In genomic region chr17:80945736-80946135, GRCh38 we compare ENCODE assay signal across 19 cellular contexts.
"Had no signal": no experiment of that assay in that cellular context is flagged by ENCODE, and none has a peak within 500 bp of the region (broad histone marks: within the 10 kb centered on the region; RNA-seq: fewer than 3 reads in every experiment).

No MANE protein-coding gene starts in this region.

- H3K9me3 ChIP-seq: adrenal gland, gastroesophageal sphincter, mucosa of descending colon, pancreas, suprapubic skin had no signal

- FAIRE-seq: pancreas had no signal

- H3K27me3 ChIP-seq: adrenal gland, gastroesophageal sphincter, pancreas, suprapubic skin had no signal

- H3K9me3 Mint-ChIP-seq: activated naive CD4-positive, alpha-beta T cell treated with anti-CD3 and anti-CD28 coated beads for 36 hours; activated T-cell treated with anti-CD3 and anti-CD28 coated beads, Interleukin-2, amount 50 U/mL, for 4 hours; effector memory CD8-positive, alpha-beta T cell had no signal

- H3K27me3 Mint-ChIP-seq: activated CD8-positive, alpha-beta memory T cell treated with anti-CD3 and anti-CD28 coated beads, Interleukin-2, amount 10 ng/mL, durations not matched to agents 7 days and 5 days; effector memory CD8-positive, alpha-beta T cell; stimulated activated naive B cell treated with anti-CD40 and anti-IgM and Interleukin-4, amounts not matched to agents 10 μg/mL and 1 μg/mL and 100 μg/mL, for 72 hours had no signal

- H3K27ac Mint-ChIP-seq: activated CD8-positive, alpha-beta memory T cell treated with anti-CD3 and anti-CD28 coated beads, Interleukin-2, amount 10 ng/mL, durations not matched to agents 7 days and 5 days; activated naive CD4-positive, alpha-beta T cell treated with anti-CD3 and anti-CD28 coated beads for 36 hours; stimulated activated naive B cell treated with anti-CD40 and anti-IgM and Interleukin-4, amounts not matched to agents 10 μg/mL and 1 μg/mL and 100 μg/mL, for 72 hours had no signal

- ATAC-seq: activated CD8-positive, alpha-beta memory T cell treated with anti-CD3 and anti-CD28 coated beads, Interleukin-2, amount 10 ng/mL, durations not matched to agents 7 days and 5 days; activated T-cell treated with anti-CD3 and anti-CD28 coated beads, Interleukin-2, amount 50 U/mL, for 4 hours; effector memory CD8-positive, alpha-beta T cell; gastroesophageal sphincter; mucosa of descending colon; pancreas; stimulated activated naive B cell treated with anti-CD40 and anti-IgM and Interleukin-4, amounts not matched to agents 10 μg/mL and 1 μg/mL and 100 μg/mL, for 72 hours had no signal

- H3K4me1 ChIP-seq: pancreas had no signal

- H3K4me3 ChIP-seq: adrenal gland, gastroesophageal sphincter, mucosa of descending colon, pancreas, smooth muscle cell, suprapubic skin had no signal

- H3K4me3 Mint-ChIP-seq: activated CD8-positive, alpha-beta memory T cell treated with anti-CD3 and anti-CD28 coated beads, Interleukin-2, amount 10 ng/mL, durations not matched to agents 7 days and 5 days; activated naive CD4-positive, alpha-beta T cell treated with anti-CD3 and anti-CD28 coated beads for 36 hours; activated T-cell treated with anti-CD3 and anti-CD28 coated beads, Interleukin-2, amount 50 U/mL, for 4 hours; effector memory CD8-positive, alpha-beta T cell; stimulated activated naive B cell treated with anti-CD40 and anti-IgM and Interleukin-4, amounts not matched to agents 10 μg/mL and 1 μg/mL and 100 μg/mL, for 72 hours had no signal

- DNase-seq: activated CD4-positive, alpha-beta T cell treated with anti-CD3 and anti-CD28 coated beads, Interleukin-2, amount 50 U/mL, for 48 hours; activated CD4-positive, CD25-positive, alpha-beta regulatory T cell treated with anti-CD3 and anti-CD28 coated beads, Interleukin-2, amount 50 U/mL, for 72 hours; activated CD8-positive, alpha-beta memory T cell treated with anti-CD3 and anti-CD28 coated beads, Interleukin-2, amount 10 ng/mL, durations not matched to agents 7 days and 5 days; activated naive CD4-positive, alpha-beta T cell treated with anti-CD3 and anti-CD28 coated beads for 36 hours; activated T-cell treated with anti-CD3 and anti-CD28 coated beads, Interleukin-2, amount 50 U/mL, for 4 hours; central memory CD4-positive, alpha-beta T cell; cortex of kidney; effector memory CD8-positive, alpha-beta T cell; hippocampal formation; kidney glomerular epithelial cell; stimulated activated naive B cell treated with anti-CD40 and anti-IgM and Interleukin-4, amounts not matched to agents 10 μg/mL and 1 μg/mL and 100 μg/mL, for 72 hours; SW 1271 had no signal

- H3K27ac ChIP-seq: adrenal gland, epithelial cell of prostate, pancreas, suprapubic skin had no signal
